In genomic region chr14:21510735-21511657, GRCh38 we compare ENCODE assay signal across 8 cellular contexts. TPM values are rescaled to one million over a fixed set of nuclear protein-coding genes. Genes with fewer than 3 reads are reported as not detected.
A peak's percentile ranks its signal among the peaks of the same experiment; 100 is the strongest.
DNase-seq lines count a peak whose midpoint lies in the region; ATAC-seq, FAIRE-seq and TF ChIP-seq lines count a peak whose summit lies in the region.

Gene METTL3 (minus strand): TSS chr14:21511340. CDS start chr14:21511223, 117 bp downstream.

- H3K27ac Mint-ChIP-seq in type B pancreatic cell: peak within 1 kb of the TSS; percentile 97

- WGBS in adrenal gland, 4 donors: 0% methylated on average over 35 to 53 of the region's 53 CpGs
- 0 to 1% (median 0%) methylated on average over 45 to 53 of the region's 53 CpGs for WGBS in heart left ventricle, 4 donors

- TF ChIP-seq POLR2A in GM12892 (IDR thresholded peaks at IDR 0.05; ENCODE audit: low read depth, low read length) (peak; percentile 84), adrenal gland (IDR thresholded peaks at IDR 0.05) (peak in 1 of 2 donors; percentile 66), heart left ventricle (IDR thresholded peaks at IDR 0.05) (no peak)

- H3K4me1 ChIP-seq in adrenal gland (replicated peaks in 1 of 2) (peaks cover 9 to 14% of the 10 kb centered on the region in 2 donors), heart left ventricle (peaks cover 0 to 28% (median 13%) of the 10 kb centered on the region in 12 donors)

- TF ChIP-seq CTCF in adrenal gland (IDR thresholded peaks at IDR 0.05) (no peak), heart left ventricle (IDR thresholded peaks at IDR 0.05) (peak in 1 of 12 donors; percentile 7), type B pancreatic cell (conservative IDR thresholded peaks at IDR 0.05) (no peak)

- H3K27me3 ChIP-seq in adrenal gland (no peaks in the 10 kb centered on the region), heart left ventricle (no peaks in the 10 kb centered on the region)

- no peaks in the 10 kb centered on the region for H3K36me3 ChIP-seq in adrenal gland (replicated peaks in 1 of 2)
- H3K36me3 ChIP-seq in heart left ventricle: peaks cover 0 to 30% (median 15%) of the 10 kb centered on the region in 9 donors

- H3K9me3 Mint-ChIP-seq in type B pancreatic cell: peaks cover 5% of the 10 kb centered on the region

- intact Hi-C loops in adrenal gland (cut with DNase I) (no loop called here), heart left ventricle (cut with DNase I) (loop anchor here in 4 of 10 donors (1.0 to 5.0 kb wide), 8 partner anchors 34 to 829 kb away; partner anchors contain the start of genes RAB2B (in 3 of the 4), TOX4 (in 2 of the 4), CHD8 (in 1 of the 4) and HNRNPC (in 1 of the 4))

- DNase-seq in GM12892 (ENCODE audit: insufficient read length) (peak; percentile 84), NCI-H146 (lab: John Stamatoyannopoulos, UW) (peak; percentile 98), T-helper 1 cell (peak; percentile 84 to 96 (median 92)), adrenal gland (peak; percentile 96 to 99 (median 99)), heart left ventricle (peak; percentile 96 to 99 (median 98)), pons (ENCODE audit: low spot score) (peak; percentile 100), type B pancreatic cell (ENCODE audit: extremely low spot score, unreplicated experiment) (peak; percentile 90)

- peak within 1 kb of the TSS; percentile 40 to 84 (median 83) for H3K27ac ChIP-seq in adrenal gland
- peak within 1 kb of the TSS; percentile 55 to 92 (median 82) for H3K27ac ChIP-seq in heart left ventricle

- ATAC-seq in HG02852 (IDR thresholded peaks at IDR 0.05; ENCODE audit: unreplicated experiment): peak; percentile 98
- ATAC-seq in heart left ventricle: peak; percentile 99 to 100 (median 100)

- peaks cover 11% of the 10 kb centered on the region for H3K4me1 Mint-ChIP-seq in type B pancreatic cell (ENCODE audit: unreplicated experiment)

- peak; percentile 93 for FAIRE-seq in GM12892 (lab: Jason Lieb, UNC)

- H3K9me3 ChIP-seq in adrenal gland (replicated peaks in 1 of 3): no peaks in the 10 kb centered on the region
- H3K9me3 ChIP-seq in heart left ventricle: no peaks in the 10 kb centered on the region

- peak within 1 kb of the TSS; percentile 99 for H3K4me3 Mint-ChIP-seq in type B pancreatic cell

- no peaks in the 10 kb centered on the region for H3K27me3 Mint-ChIP-seq in type B pancreatic cell

- H3K36me3 Mint-ChIP-seq in type B pancreatic cell: peaks cover 14% of the 10 kb centered on the region

- H3K4me3 ChIP-seq in adrenal gland: peak within 1 kb of the TSS; percentile 15 to 64 (median 48)
- peak within 1 kb of the TSS; percentile 64 to 94 (median 82) for H3K4me3 ChIP-seq in heart left ventricle

RNA-seq across cellular contexts. Expression of gene METTL3, which starts in this region (rescaled TPM):
- polyA plus RNA-seq in GM12892 (2012; ENCODE audit: missing spikeins): 56.1 TPM
- total RNA-seq in adrenal gland (10 to 100 TPM; 30.2 to 60.2 (median 45.6) TPM), heart left ventricle (10 to 100 TPM; 21.0 to 37.0 (median 25.2) TPM), type B pancreatic cell (ENCODE audit: low replicate concordance) (50.2 and 68.6 TPM in 2 replicates)
- polyA plus RNA-seq in adrenal gland (10 to 100 TPM; 34.4 to 75.5 (median 55.5) TPM), heart left ventricle (10 to 100 TPM; 25.8 to 26.8 TPM)

Comparison
In these comparisons a context has a peak if more than half of its experiments do, and no peak if none do; other contexts are left out.
1. Peak in every context shown above with its lines: DNase-seq, ATAC-seq, H3K4me3 ChIP-seq and H3K27ac ChIP-seq.